In the genomic region with DNA sequence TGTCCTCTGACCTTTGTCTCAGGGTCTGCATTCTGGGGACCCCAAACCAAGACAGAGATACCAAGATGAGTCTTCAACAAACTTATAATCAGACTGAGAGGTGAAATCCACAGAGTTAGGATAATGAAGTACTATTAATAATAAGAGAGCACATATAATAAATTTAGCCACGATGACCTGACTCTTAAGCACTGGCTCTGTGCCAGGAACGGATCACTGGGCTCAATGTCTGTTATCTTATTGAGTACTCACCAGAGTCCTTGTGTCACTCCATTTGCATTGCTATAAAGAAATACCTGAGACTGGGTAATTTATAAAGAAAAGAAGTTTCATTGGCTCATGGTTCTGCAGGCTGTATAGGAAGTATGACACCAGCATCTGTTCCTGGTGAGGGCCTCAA, we compare ENCODE assay signal across 20 cellular contexts. TPM values are rescaled to one million over a fixed set of nuclear protein-coding genes. Genes with fewer than 3 reads are reported as not detected.
DNase-seq lines count a peak whose midpoint lies in the region; ATAC-seq, FAIRE-seq and TF ChIP-seq lines count a peak whose summit lies in the region.
"Had no signal": no experiment of that assay in that cellular context is flagged by ENCODE, and none has a peak within 500 bp of the region (broad histone marks: within the 10 kb centered on the region; RNA-seq: fewer than 3 reads in every experiment).

No MANE protein-coding gene starts in this region.

- peaks cover 6% of the 10 kb centered on the region for H3K27me3 Mint-ChIP-seq in endothelial cell (ENCODE audit: unreplicated experiment)

- TF ChIP-seq CTCF in left ventricle myocardium inferior (IDR thresholded peaks at IDR 0.05; ENCODE audit: borderline replicate concordance) (no peak), endothelial cell (IDR thresholded peaks at IDR 0.05; ENCODE audit: unreplicated experiment) (no peak), testis (IDR thresholded peaks at IDR 0.05) (no peak)

- no peaks in the 10 kb centered on the region for H3K9me3 Mint-ChIP-seq in endothelial cell (ENCODE audit: unreplicated experiment)

- DNase-seq in NCI-H510A treated with DMSO at 0.1 percent for 48 hours (lab: John Stamatoyannopoulos, UW), result peak; percentile 49
- no peak for DNase-seq in NCI-H510A (lab: John Stamatoyannopoulos, UW)
- DNase-seq in left ventricle myocardium inferior, result no peak
- DNase-seq in Right ventricle myocardium inferior (ENCODE audit: missing footprints), result no peak
- DNase-seq in endothelial cell (ENCODE audit: low spot score), result no peak
- peak; percentile 73 for DNase-seq in small intestine
- DNase-seq in testis, result no peak
- DNase-seq: 8988T; AML-193; CD8-positive, alpha-beta memory T cell; DMS79; EL; GM23248 had no signal

- no peaks in the 10 kb centered on the region for H3K36me3 Mint-ChIP-seq in endothelial cell (ENCODE audit: low read depth, unreplicated experiment)

- H3K27me3 ChIP-seq in left ventricle myocardium inferior (ENCODE audit: low read depth) (no peaks in the 10 kb centered on the region), small intestine (ENCODE audit: control insufficient read depth in 2 of 2, insufficient read depth in 2 of 2, low read length in 2 of 2) (no peaks in the 10 kb centered on the region), testis (no peaks in the 10 kb centered on the region)
- H3K27me3 ChIP-seq: BLaER1 had no signal

- no peak for TF ChIP-seq POLR2A in testis (IDR thresholded peaks at IDR 0.05)

- H3K4me1 Mint-ChIP-seq in endothelial cell (ENCODE audit: unreplicated experiment), result peaks cover 3% of the 10 kb centered on the region

- FAIRE-seq in small intestine (lab: Jason Lieb, UNC), result no peak
- FAIRE-seq: G401.6, GM12891, H54 had no signal

- H3K4me3 Mint-ChIP-seq in endothelial cell (ENCODE audit: unreplicated experiment), result peak overlapping the region; percentile 12
- H3K4me3 Mint-ChIP-seq: CD8-positive, alpha-beta memory T cell had no signal

- 19 to 31% (median 21%) methylated on average over 2 of the region's 2 CpGs for WGBS in small intestine, 3 donors
- 31 to 53% methylated on average over 2 of the region's 2 CpGs for WGBS in testis, 2 donors

- H3K36me3 ChIP-seq in left ventricle myocardium inferior (no peaks in the 10 kb centered on the region), small intestine (ENCODE audit: control insufficient read depth in 2 of 2, insufficient read depth in 2 of 2, low read length in 2 of 2) (no peaks in the 10 kb centered on the region), testis (ENCODE audit: low read depth, missing control alignments) (no peaks in the 10 kb centered on the region)
- H3K36me3 ChIP-seq: BLaER1 had no signal

- H3K27ac Mint-ChIP-seq in endothelial cell (ENCODE audit: unreplicated experiment), result no peak overlapping the region
- H3K27ac Mint-ChIP-seq: CD8-positive, alpha-beta memory T cell had no signal

- peaks cover 14% of the 10 kb centered on the region for H3K9me3 ChIP-seq in left ventricle myocardium inferior (replicated peaks)
- H3K9me3 ChIP-seq in small intestine (ENCODE audit: control insufficient read depth, low read depth), result no peaks in the 10 kb centered on the region
- no peaks in the 10 kb centered on the region for H3K9me3 ChIP-seq in testis

- intact Hi-C loops in left ventricle myocardium inferior (cut with micrococcal nuclease), result no loop called here
- intact Hi-C loops in Right ventricle myocardium inferior (cut with DNase I), result no loop called here
- intact Hi-C loops in testis (cut with DNase I; ENCODE audit: low total_unique reads), result no loop called here

- H3K27ac ChIP-seq in left ventricle myocardium inferior (replicated peaks) (peak overlapping the region; percentile 61), small intestine (ENCODE audit: low read depth in 1 of 2, low read length in 1 of 2) (no peak overlapping the region), testis (no peak overlapping the region)
- H3K27ac ChIP-seq: BLaER1, GM23248, HL-60 had no signal

- no peak for ATAC-seq in Right ventricle myocardium inferior
- no peak for ATAC-seq in HG02840 (IDR thresholded peaks at IDR 0.05; ENCODE audit: low FRiP score, unreplicated experiment)
- ATAC-seq: HCT116 had no signal

- H3K4me3 ChIP-seq in left ventricle myocardium inferior (no peak overlapping the region), small intestine (ENCODE audit: low read depth in 1 of 2, low read length in 2 of 2) (no peak overlapping the region), testis (no peak overlapping the region)
- H3K4me3 ChIP-seq: BLaER1, GM23248 had no signal

- H3K4me1 ChIP-seq in left ventricle myocardium inferior (peaks cover 27% of the 10 kb centered on the region), small intestine (ENCODE audit: control insufficient read depth in 2 of 2, insufficient read depth in 1 of 2, low read depth in 1 of 2, low read length in 1 of 2) (peaks cover 0 to 11% of the 10 kb centered on the region in 2 donors), testis (peaks cover 20% of the 10 kb centered on the region)

RNA-seq across cellular contexts. Expression of a gene that starts 18.9 kb away (rescaled TPM):
- total RNA-seq in left ventricle myocardium inferior (5.6 TPM), Right ventricle myocardium inferior (8.0 TPM), endothelial cell (ENCODE audit: unreplicated experiment) (124 TPM), testis (100 to 1,000 TPM in 1 of 2 donors, 10 to 100 TPM in 1; 80.3 to 146 TPM)
- polyA plus RNA-seq in small intestine (10 to 100 TPM; 51.6 to 62.7 (median 55.5) TPM), testis (ENCODE audit: insufficient read depth, low read depth, low replicate concordance) (58.2 TPM)

RNA-seq across cellular contexts. Expression of a gene that starts 22.1 kb away (rescaled TPM):
- total RNA-seq in left ventricle myocardium inferior, result 19.7 TPM
- 25.4 TPM for total RNA-seq in Right ventricle myocardium inferior
- 51.4 TPM for total RNA-seq in endothelial cell (ENCODE audit: unreplicated experiment)
- 100 to 1,000 TPM in 1 of 3 donors, 10 to 100 TPM in 2; 75.6 to 100 (median 85.7) TPM for polyA plus RNA-seq in small intestine
- 10 to 100 TPM; 13.1 to 14.8 TPM for total RNA-seq in testis
- polyA plus RNA-seq in testis (ENCODE audit: insufficient read depth, low read depth, low replicate concordance), result 17.3 TPM

Comparison
In these comparisons a context has a peak if more than half of its experiments do, and no peak if none do; other contexts are left out.
1. DNase-seq: peak in NCI-H510A treated with DMSO at 0.1 percent for 48 hours (single experiment) and small intestine (single experiment); none in NCI-H510A (single experiment), left ventricle myocardium inferior (single experiment), Right ventricle myocardium inferior (single experiment), endothelial cell (single experiment) and testis (single experiment).